ENCODE assay signal across 15 cellular contexts in the genomic region with DNA sequence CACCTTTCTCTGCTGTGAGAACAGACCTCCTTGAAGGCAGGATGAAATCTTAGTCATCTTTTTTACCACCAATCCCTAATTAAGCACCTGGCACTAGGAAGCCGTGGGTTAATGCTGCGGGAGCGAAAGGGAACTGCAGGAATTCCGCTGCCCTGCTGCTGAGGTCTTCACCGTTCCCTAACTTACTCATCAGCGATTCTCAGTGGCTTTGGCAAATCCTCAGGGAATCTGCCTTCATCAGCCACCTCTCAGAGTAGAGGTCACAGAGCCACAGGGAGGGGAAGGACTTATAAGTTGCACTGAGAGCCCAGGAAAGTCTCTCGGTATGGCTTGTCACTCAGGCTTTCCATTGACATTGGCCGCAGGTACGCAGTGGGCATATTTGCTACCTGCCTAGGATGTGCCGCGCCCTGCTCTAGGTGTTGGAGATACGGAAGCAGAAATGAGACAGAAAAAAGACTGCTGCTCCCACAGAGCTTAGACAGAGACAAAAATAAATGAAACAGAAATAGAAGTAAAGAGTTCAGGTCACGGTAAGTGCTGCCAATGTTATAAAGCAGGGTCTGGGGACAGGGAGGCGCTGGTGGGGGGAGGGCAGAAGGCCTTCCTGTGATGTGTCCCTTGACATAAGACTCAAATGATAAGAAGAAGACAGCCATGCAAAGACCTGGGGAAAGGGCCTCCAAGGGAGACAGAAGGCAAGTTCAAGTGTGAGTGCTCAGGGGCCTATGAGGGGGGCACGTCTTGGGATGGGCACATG.
"Had no signal": no experiment of that assay in that cellular context is flagged by ENCODE, and none has a peak within 500 bp of the region (broad histone marks: within the 10 kb centered on the region; RNA-seq: fewer than 3 reads in every experiment).

No MANE protein-coding gene starts in this region.

- H3K4me2 ChIP-seq: smooth muscle cell had no signal

- H3K36me3 ChIP-seq: gastrocnemius medialis, neutrophil, tibial artery, upper lobe of left lung, uterus had no signal

- H3K4me3 Mint-ChIP-seq: naive B cell, nephron had no signal

- H3K27me3 ChIP-seq: gastrocnemius medialis, upper lobe of left lung, uterus had no signal

- H3K4me3 ChIP-seq: gastrocnemius medialis, smooth muscle cell, tibial artery, upper lobe of left lung, uterus had no signal

- H3K27ac Mint-ChIP-seq: naive B cell, nephron had no signal

- H3K4me1 ChIP-seq: gastrocnemius medialis, tibial artery, upper lobe of left lung, uterus had no signal

- H3K9me3 ChIP-seq: gastrocnemius medialis, neutrophil, tibial artery, upper lobe of left lung, uterus had no signal

- H3K4me1 Mint-ChIP-seq: naive B cell, nephron had no signal

- ATAC-seq: esophagus mucosa; gastrocnemius medialis; stimulated activated naive CD8-positive, alpha-beta T cell treated with anti-CD3 and anti-CD28 coated beads, Interleukin-15, Interleukin-2, amounts not matched to agents 100 U/mL and 50 U/mL, for 24 hours had no signal

- H3K27ac ChIP-seq: gastrocnemius medialis, neutrophil, tibial artery, upper lobe of left lung, uterus had no signal

- DNase-seq: effector memory CD4-positive, alpha-beta T cell; gastrocnemius medialis; islet precursor cell; mesendoderm; naive B cell; posterior cingulate gyrus; stimulated activated CD4-positive, alpha-beta T cell treated with anti-CD3 and anti-CD28 coated beads, Interleukin-2, amount 100 ng/mL, for 48 hours; stimulated activated naive CD8-positive, alpha-beta T cell treated with anti-CD3 and anti-CD28 coated beads, Interleukin-15, Interleukin-2, amounts not matched to agents 100 U/mL and 50 U/mL, for 24 hours; tibial artery; upper lobe of left lung; uterus had no signal
